In the genomic region with DNA sequence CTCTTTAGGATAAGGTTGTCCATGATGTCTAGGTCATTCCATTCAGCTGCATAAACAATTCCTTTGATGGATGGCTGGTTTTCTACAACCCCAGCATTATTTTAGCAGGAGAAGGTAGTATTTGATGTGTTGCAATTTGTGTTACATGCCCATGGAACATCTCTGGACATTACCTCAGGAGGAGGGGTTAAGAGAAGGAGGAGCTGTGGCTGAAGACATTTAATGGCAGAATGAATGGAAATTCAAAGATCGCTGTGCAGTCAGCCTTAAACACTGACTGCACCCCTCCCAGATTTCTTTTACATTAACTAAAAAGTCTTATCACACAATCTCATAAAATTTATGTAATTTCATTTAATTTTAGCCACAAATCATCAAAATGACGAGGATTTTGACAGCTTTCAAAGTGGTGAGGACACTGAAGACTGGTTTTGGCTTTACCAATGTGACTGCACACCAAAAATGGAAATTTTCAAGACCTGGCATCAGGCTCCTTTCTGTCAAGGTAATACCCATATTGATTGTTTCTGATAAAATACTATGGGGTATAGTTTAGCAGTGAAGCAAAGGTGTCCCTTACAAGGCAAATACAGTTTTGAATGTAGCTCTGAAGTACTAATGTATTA, we compare ENCODE assay signal across 1 cellular context.
TF ChIP-seq lines count a peak whose summit lies in the region.

CPS1 (plus strand) TSS at position 245 of the 626 bp plus-strand sequence; CDS start at position 380, 135 bp downstream.

TF ChIP-seq in A549, 52 proteins besides CTCF, POLR2A, EP300 and RAD21 (continued from another document):
- TF ChIP-seq CBX2 (IDR thresholded peaks at IDR 0.05; ENCODE audit: borderline replicate concordance, low read depth) = no peak
- no peak for TF ChIP-seq SMC3 (IDR thresholded peaks at IDR 0.05)
- no peak for TF ChIP-seq NR3C1 (IDR thresholded peaks at IDR 0.05)
- TF ChIP-seq ELK1 (IDR thresholded peaks at IDR 0.05; ENCODE audit: low read depth, low read length) = no peak
- no peak for TF ChIP-seq ZNF302 (CRISPR knock-in tag; IDR thresholded peaks at IDR 0.05)
- no peak for TF ChIP-seq HOXB13 (CRISPR knock-in tag; IDR thresholded peaks at IDR 0.05; ENCODE audit: low read depth)
- no peak for TF ChIP-seq POLR2AphosphoS2 (conservative IDR thresholded peaks at IDR 0.05; ENCODE audit: low read length)
